ENCODE assay signal across 20 cellular contexts in genomic region chr15:26023691-26024090, GRCh38.
"Had no signal": no experiment of that assay in that cellular context is flagged by ENCODE, and none has a peak within 500 bp of the region (broad histone marks: within the 10 kb centered on the region; RNA-seq: fewer than 3 reads in every experiment).

No MANE protein-coding gene starts in this region.

- H3K27ac ChIP-seq: HL-60 had no signal

- H3K9me3 ChIP-seq: SK-N-SH had no signal

- DNase-seq: Karpas-422, KBM-7, MM.1S, NCI-H1092 treated with DMSO at 0.1 percent for 48 hours, NCI-H1436, NCI-H187, NCI-H2029, NCI-H2081 treated with DMSO at 0.1 percent for 48 hours, NCI-H2171, NCI-H226, NCI-H446, NCI-H510A, NCI-H524 treated with DMSO at 0.1 percent for 48 hours, NCI-H69, NCI-H774, Right ventricle myocardium superior, SIG-M5, SK-N-SH, SW 1271 had no signal
